ENCODE assay signal across 9 cellular contexts in genomic region chr7:73005693-73006447, GRCh38. TPM values are rescaled to one million over a fixed set of nuclear protein-coding genes. Genes with fewer than 3 reads are reported as not detected.
DNase-seq lines count a peak whose midpoint lies in the region; ATAC-seq and TF ChIP-seq lines count a peak whose summit lies in the region.
"Not testable (repeated sequence)": the region's sequence is repeated elsewhere in the genome, so short reads cannot be mapped to it uniquely, and the experiment has no call there.
"Had no signal": no experiment of that assay in that cellular context is flagged by ENCODE, and none has a peak within 500 bp of the region (broad histone marks: within the 10 kb centered on the region; RNA-seq: fewer than 3 reads in every experiment).

No MANE protein-coding gene starts in this region.

- peak overlapping the region in 11 of 12 donors; percentile 79 to 96 (median 90) for H3K27ac ChIP-seq in heart left ventricle

- H3K36me3 ChIP-seq in heart left ventricle = not testable (repeated sequence)

- intact Hi-C loops in heart left ventricle (cut with DNase I) = not testable (repeated sequence)

- not testable (repeated sequence) for H3K27me3 ChIP-seq in heart left ventricle

- not testable (repeated sequence) for H3K9me3 ChIP-seq in heart left ventricle

- TF ChIP-seq POLR2A in heart left ventricle (IDR thresholded peaks at IDR 0.05) = peak; percentile 38 to 95

- ATAC-seq in GM21576 (IDR thresholded peaks at IDR 0.05; ENCODE audit: unreplicated experiment) = peak; percentile 73
- ATAC-seq in HG03565 (IDR thresholded peaks at IDR 0.05; ENCODE audit: unreplicated experiment) = peak; percentile 65
- ATAC-seq in heart left ventricle = peak; percentile 97 to 98 (median 97)
- peak; percentile 97 for ATAC-seq in omental fat pad (ENCODE audit: low FRiP score)

- in situ Hi-C loops in astrocyte of the cerebellum (cut with HindIII; ENCODE audit: low sequenced_read_pairs) = not testable (repeated sequence)

- H3K4me1 ChIP-seq in heart left ventricle = peaks cover 0 to 12% (median 2%) of the 10 kb centered on the region in 12 donors

- not testable (repeated sequence) for TF ChIP-seq CTCF in WI38 (IDR thresholded peaks at IDR 0.05; ENCODE audit: low read depth, low read length); astrocyte of the cerebellum (IDR thresholded peaks at IDR 0.05; ENCODE audit: low read depth, low read length, missing control alignments); heart left ventricle (IDR thresholded peaks at IDR 0.05); omental fat pad (IDR thresholded peaks at IDR 0.05)

- H3K4me3 ChIP-seq in WI38 (ENCODE audit: low read depth, low read length) (peak overlapping the region; percentile 57), astrocyte of the cerebellum (ENCODE audit: low read depth, low read length) (peak overlapping the region; percentile 47), heart left ventricle (peak overlapping the region; percentile 37 to 74 (median 66))

- WGBS in heart left ventricle, 4 donors = 0 to 1% (median 0%) methylated on average over 14 to 49 of the region's 66 CpGs

- peak; percentile 90 for DNase-seq in Daoy (ENCODE audit: low read depth)
- DNase-seq in astrocyte of the cerebellum (ENCODE audit: low read depth) = not testable (repeated sequence)
- peak; percentile 88 to 92 (median 92) for DNase-seq in heart left ventricle
- DNase-seq in omental fat pad (ENCODE audit: low spot score) = peak; percentile 41
- DNase-seq in stimulated activated CD8-positive, alpha-beta memory T cell treated with anti-CD3 and anti-CD28 coated beads, Interleukin-7, amount 100 ng/mL, for 24 hours (ENCODE audit: low read depth) = peak; percentile 64

RNA-seq across cellular contexts. Expression of gene SPDYE8, which starts 23.7 kb away (rescaled TPM):
- not detected in 2 replicates for total RNA-seq in Daoy (2014; rRNA removed; shearing (Covaris generic))
- total RNA-seq in heart left ventricle = not detected
- not detected for polyA plus RNA-seq in heart left ventricle
- not detected for total RNA-seq in omental fat pad
- total RNA-seq: cerebellum had no signal

RNA-seq across cellular contexts. Expression of gene TRIM74, which starts 36.6 kb away (rescaled TPM):
- total RNA-seq in Daoy (2014; rRNA removed; shearing (Covaris generic)) = 0.21 TPM in 1 of 2 replicates, not detected in the other
- 1 to 10 TPM in 1 of 9 donors, under 1 TPM in 2, not detected in 6; 0.40 to 1.7 (median 0.64) TPM for total RNA-seq in heart left ventricle
- under 1 TPM; 0.06 to 0.46 TPM for polyA plus RNA-seq in heart left ventricle
- 1 to 10 TPM in 1 of 4 donors, not detected in 3; 2.4 TPM for total RNA-seq in omental fat pad
- total RNA-seq: cerebellum had no signal

RNA-seq across cellular contexts. Expression of gene SPDYE11, which starts 51.8 kb away (rescaled TPM):
- not detected in 2 replicates for total RNA-seq in Daoy (2014; rRNA removed; shearing (Covaris generic))
- total RNA-seq in heart left ventricle (not detected), omental fat pad (not detected)
- polyA plus RNA-seq in heart left ventricle = not detected
- total RNA-seq: cerebellum had no signal
